In the genomic region with DNA sequence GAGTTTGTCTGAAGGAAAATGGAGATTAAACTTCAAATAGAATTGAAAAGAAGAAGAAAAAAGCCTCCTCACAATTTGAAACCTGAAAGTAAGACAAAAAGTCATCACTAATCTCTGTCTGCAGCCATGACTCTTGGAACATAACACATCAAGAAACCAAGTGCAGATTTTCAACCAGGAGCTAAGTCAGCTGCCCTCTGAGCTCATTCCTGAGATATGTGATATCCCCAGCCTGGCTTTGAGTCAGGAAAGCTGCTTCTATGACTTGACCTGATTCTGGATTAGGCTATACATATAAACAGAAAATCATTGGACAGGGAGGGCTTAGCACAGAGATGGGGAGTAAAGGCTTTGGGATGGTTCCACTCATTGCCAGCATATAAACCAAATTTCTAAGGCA, we compare ENCODE assay signal across 15 cellular contexts.
DNase-seq lines count a peak whose midpoint lies in the region; ATAC-seq, FAIRE-seq and TF ChIP-seq lines count a peak whose summit lies in the region.
"Had no signal": no experiment of that assay in that cellular context is flagged by ENCODE, and none has a peak within 500 bp of the region (broad histone marks: within the 10 kb centered on the region; RNA-seq: fewer than 3 reads in every experiment).

No MANE protein-coding gene starts in this region.

- H3K27me3 ChIP-seq in esophagus squamous epithelium: no peaks in the 10 kb centered on the region

- TF ChIP-seq POLR2A in H54 (IDR thresholded peaks at IDR 0.05; ENCODE audit: low read depth, low read length) (no peak), esophagus squamous epithelium (IDR thresholded peaks at IDR 0.05) (no peak)

- H3K9me3 ChIP-seq in esophagus squamous epithelium: no peaks in the 10 kb centered on the region

- peak; percentile 26 for DNase-seq in H54 (ENCODE audit: insufficient read length, low spot score)
- DNase-seq in T1000 (lab: John Stamatoyannopoulos, UW): peak; percentile 30
- peak; percentile 82 for DNase-seq in fibroblast of the conjunctiva (ENCODE audit: low read depth)
- DNase-seq in stromal cell of bone marrow (ENCODE audit: low read depth): peak; percentile 78
- no peak for DNase-seq in activated CD8-positive, alpha-beta memory T cell treated with anti-CD3 and anti-CD28 coated beads, Interleukin-2, amount 50 U/mL, for 4 hours
- DNase-seq in esophagus squamous epithelium (lab: John Stamatoyannopoulos, UW): no peak
- DNase-seq: activated T-cell treated with anti-CD3 and anti-CD28 coated beads, Interleukin-2, amount 50 U/mL, for 48 hours; DND-41; hypothalamus; NCI-H1930 had no signal

- peaks cover 0 to 5% (median 0%) of the 10 kb centered on the region in 3 donors for H3K4me1 ChIP-seq in esophagus squamous epithelium

- no peak overlapping the region for H3K27ac ChIP-seq in esophagus squamous epithelium

- no peak overlapping the region for H3K4me3 ChIP-seq in esophagus squamous epithelium
- H3K4me3 ChIP-seq: skin epidermis had no signal

- H3K36me3 ChIP-seq in esophagus squamous epithelium: no peaks in the 10 kb centered on the region

- no peak for TF ChIP-seq CTCF in esophagus squamous epithelium (IDR thresholded peaks at IDR 0.05)

- intact Hi-C loops in esophagus squamous epithelium (cut with DNase I): no loop called here

- peak; percentile 99 for FAIRE-seq in H54 (lab: Jason Lieb, UNC)
- FAIRE-seq: colon, GM18507, HepG2 had no signal

- no peak for ATAC-seq in HG03108 (IDR thresholded peaks at IDR 0.05; ENCODE audit: unreplicated experiment)
- ATAC-seq: HepG2 had no signal

Comparison
In these comparisons a context has a peak if more than half of its experiments do, and no peak if none do; other contexts are left out.
1. DNase-seq: peak in H54 (single experiment), T1000 (single experiment), fibroblast of the conjunctiva (single experiment) and stromal cell of bone marrow (single experiment); none in activated CD8-positive, alpha-beta memory T cell treated with anti-CD3 and anti-CD28 coated beads, Interleukin-2, amount 50 U/mL, for 4 hours (single experiment) and esophagus squamous epithelium (single experiment).